In genomic region chr12:104524026-104524425, GRCh38 we compare ENCODE assay signal across 11 cellular contexts.
A peak's percentile ranks its signal among the peaks of the same experiment; 100 is the strongest.
DNase-seq lines count a peak whose midpoint lies in the region; ATAC-seq and TF ChIP-seq lines count a peak whose summit lies in the region.
"Had no signal": no experiment of that assay in that cellular context is flagged by ENCODE, and none has a peak within 500 bp of the region (broad histone marks: within the 10 kb centered on the region; RNA-seq: fewer than 3 reads in every experiment).

No MANE protein-coding gene starts in this region.

- H3K36me3 ChIP-seq in tibial nerve = no peaks in the 10 kb centered on the region
- no peaks in the 10 kb centered on the region for H3K36me3 ChIP-seq in PC-3 (ENCODE audit: low read depth, low read length)
- H3K36me3 ChIP-seq: MG63 had no signal

- peaks cover 20% of the 10 kb centered on the region for H3K79me2 ChIP-seq in PC-3 (ENCODE audit: low read length)

- no peak overlapping the region for H3K9ac ChIP-seq in PC-3 (ENCODE audit: low read length)

- TF ChIP-seq POLR2A in tibial nerve (IDR thresholded peaks at IDR 0.05) = no peak

- CTCF ChIA-PET in PC-3 (lab: Charles Lee) = no interaction called here

- H3K27me3 ChIP-seq in tibial nerve (no peaks in the 10 kb centered on the region), PC-3 (ENCODE audit: low read length) (no peaks in the 10 kb centered on the region), right cardiac atrium (ENCODE audit: control insufficient read depth, insufficient read depth) (no peaks in the 10 kb centered on the region)
- H3K27me3 ChIP-seq: MG63 had no signal

- no peak for TF ChIP-seq CTCF in HFF-Myc (IDR thresholded peaks at IDR 0.05; ENCODE audit: low read depth, low read length, missing control alignments)
- TF ChIP-seq CTCF in fibroblast of the aortic adventitia (IDR thresholded peaks at IDR 0.05; ENCODE audit: insufficient read depth, low read length) = no peak
- no peak for TF ChIP-seq CTCF in tibial nerve (IDR thresholded peaks at IDR 0.05)
- no peak for TF ChIP-seq CTCF in PC-3 (conservative IDR thresholded peaks at IDR 0.05; ENCODE audit: low read depth, low read length)

- H2AFZ ChIP-seq in PC-3 (ENCODE audit: low read length) = no peak overlapping the region

- BruUV-seq in PC-3 (replicated peaks; lab: Mats Ljungman, UMichigan) = no TSS peak

- TF ChIP-seq EP300 in tibial nerve (IDR thresholded peaks at IDR 0.05) = no peak

- H3K27ac ChIP-seq in tibial nerve = peak overlapping the region in 1 of 4 donors; percentile 20
- H3K27ac ChIP-seq in PC-3 (ENCODE audit: low read length) = no peak overlapping the region
- no peak overlapping the region for H3K27ac ChIP-seq in right cardiac atrium (ENCODE audit: low read length)

- H3F3A ChIP-seq in PC-3 (ENCODE audit: low read length, unreplicated experiment) = no peaks in the 10 kb centered on the region

- WGBS in tibial nerve, 2 donors = 19 to 20% methylated on average over 3 of the region's 3 CpGs
- WGBS in right cardiac atrium = 33% methylated on average over 3 of the region's 3 CpGs

- H3K9me2 ChIP-seq in PC-3 (replicated peaks; ENCODE audit: low read length) = no peaks in the 10 kb centered on the region

- ATAC-seq in PC-3 = no peak
- no peak for ATAC-seq in HG03442 (IDR thresholded peaks at IDR 0.05; ENCODE audit: unreplicated experiment)
- no peak for ATAC-seq in right cardiac atrium

- no peaks in the 10 kb centered on the region for H4K20me1 ChIP-seq in PC-3 (ENCODE audit: low read length)

- H3K4me2 ChIP-seq in PC-3 (ENCODE audit: low read length) = no peak overlapping the region

- DNase-seq in AG08395 (ENCODE audit: low spot score) (peak; percentile 38), HFF-Myc (ENCODE audit: extremely low read depth, low read depth) (peak; percentile 44), NCI-H748 treated with DMSO at 0.1 percent for 48 hours (lab: John Stamatoyannopoulos, UW) (peak; percentile 76), fibroblast of the aortic adventitia (ENCODE audit: low read depth) (peak; percentile 55), tibial nerve (ENCODE audit: low spot score in 2 of 2) (no peak), PC-3 (no peak), right cardiac atrium (no peak)
- DNase-seq: hypothalamus, MG63, substantia nigra had no signal

- intact Hi-C loops in PC-3 (cut with micrococcal nuclease) (no loop called here), right cardiac atrium (cut with DNase I) (no loop called here)

- H3K9me3 ChIP-seq in tibial nerve (no peaks in the 10 kb centered on the region), PC-3 (ENCODE audit: low read length) (no peaks in the 10 kb centered on the region), right cardiac atrium (ENCODE audit: control insufficient read depth, low read length) (no peaks in the 10 kb centered on the region)
- H3K9me3 ChIP-seq: MG63 had no signal

- H3K4me1 ChIP-seq in tibial nerve = peaks cover 0 to 30% (median 22%) of the 10 kb centered on the region in 4 donors
- H3K4me1 ChIP-seq in PC-3 (ENCODE audit: insufficient read depth, low read length) = peaks cover 20% of the 10 kb centered on the region
- H3K4me1 ChIP-seq in right cardiac atrium (ENCODE audit: control insufficient read depth, insufficient read depth, low read length) = peaks cover 20% of the 10 kb centered on the region

- POLR2A ChIA-PET in PC-3 (lab: Charles Lee; ENCODE audit: unreplicated experiment) = interaction anchor here (0.7 kb wide), 1 partner anchor 501 kb away, joined by 11 read pairs; no protein-coding TSS in a partner anchor

- H3K4me3 ChIP-seq in HFF-Myc (replicated peaks; ENCODE audit: low read depth, low read length) = no peak overlapping the region
- H3K4me3 ChIP-seq in fibroblast of the aortic adventitia (ENCODE audit: low read depth, low read length) = no peak overlapping the region
- H3K4me3 ChIP-seq in tibial nerve = no peak overlapping the region
- H3K4me3 ChIP-seq in PC-3 (ENCODE audit: low read length) = no peak overlapping the region
- H3K4me3 ChIP-seq in right cardiac atrium (ENCODE audit: low read length) = no peak overlapping the region
- H3K4me3 ChIP-seq: MG63 had no signal

Comparison
In these comparisons a context has a peak if more than half of its experiments do, and no peak if none do; other contexts are left out.
1. DNase-seq: peak in AG08395 (single experiment), HFF-Myc (single experiment), NCI-H748 treated with DMSO at 0.1 percent for 48 hours (single experiment) and fibroblast of the aortic adventitia (single experiment); none in tibial nerve (0 of 2), PC-3 (single experiment) and right cardiac atrium (0 of 3).